In genomic region chr4:76689079-76689817, GRCh38 we compare ENCODE assay signal across 8 cellular contexts.
DNase-seq lines count a peak whose midpoint lies in the region; ATAC-seq, FAIRE-seq and TF ChIP-seq lines count a peak whose summit lies in the region.

No MANE protein-coding gene starts in this region.

- no peak overlapping the region for H3K4me3 ChIP-seq in CD4-positive, alpha-beta memory T cell (ENCODE audit: low read length in 2 of 2)
- peak overlapping the region; percentile 39 to 61 (median 48) for H3K4me3 ChIP-seq in pancreas

- no peak for FAIRE-seq in pancreas (lab: Jason Lieb, UNC)

- no peak for TF ChIP-seq CTCF in GM20000 (IDR thresholded peaks at IDR 0.05; ENCODE audit: extremely low read depth, missing control alignments)
- TF ChIP-seq CTCF in glutamatergic neuron (IDR thresholded peaks at IDR 0.05; ENCODE audit: partially characterized antibody, unreplicated experiment): no peak
- no peak for TF ChIP-seq CTCF in pancreas (IDR thresholded peaks at IDR 0.05)

- no peak overlapping the region for H3K27ac Mint-ChIP-seq in CD4-positive, alpha-beta memory T cell
- H3K27ac Mint-ChIP-seq in glutamatergic neuron (ENCODE audit: unreplicated experiment): peak overlapping the region; percentile 33

- 1 to 2% methylated on average over 77 to 88 of the region's 88 CpGs for WGBS in pancreas, 2 donors

- peaks cover 46 to 59% of the 10 kb centered on the region in 2 donors for H3K27me3 Mint-ChIP-seq in CD4-positive, alpha-beta memory T cell
- peaks cover 2% of the 10 kb centered on the region for H3K27me3 Mint-ChIP-seq in glutamatergic neuron (ENCODE audit: unreplicated experiment)

- intact Hi-C loops in CD4-positive, alpha-beta memory T cell (cut with micrococcal nuclease): no loop called here
- intact Hi-C loops in pancreas (cut with DNase I): no loop called here

- DNase-seq in CD4-positive, alpha-beta memory T cell: no peak
- DNase-seq in GM20000 (ENCODE audit: low spot score) (peak; percentile 61), NCI-H1092 (lab: John Stamatoyannopoulos, UW) (peak; percentile 45), glutamatergic neuron (peak; percentile 62), pancreas (peak; percentile 47 to 80 (median 56))
- DNase-seq in activated T-cell treated with anti-CD3 and anti-CD28 coated beads, Interleukin-2, amount 50 U/mL, for 48 hours: peak; percentile 31 to 40
- DNase-seq in stimulated activated naive CD4-positive, alpha-beta T cell treated with Interleukin-2 at 50 U/mL for 16 hours (lab: John Stamatoyannopoulos, UW): no peak
- no peak for DNase-seq in activated CD4-positive, CD25-positive, alpha-beta regulatory T cell treated with anti-CD3 and anti-CD28 coated beads, Interleukin-2, amount 50 U/mL, for 72 hours

- H3K4me1 Mint-ChIP-seq in CD4-positive, alpha-beta memory T cell: peaks cover 12 to 25% (median 15%) of the 10 kb centered on the region in 4 donors
- peaks cover 28% of the 10 kb centered on the region for H3K4me1 Mint-ChIP-seq in glutamatergic neuron (ENCODE audit: low read depth, unreplicated experiment)

- H3K27ac ChIP-seq in CD4-positive, alpha-beta memory T cell (ENCODE audit: low read depth, low read length): no peak overlapping the region
- H3K27ac ChIP-seq in pancreas: peak overlapping the region; percentile 46 to 84 (median 63)

- ATAC-seq in pancreas: peak; percentile 71 to 83 (median 76)

- no peaks in the 10 kb centered on the region for H3K9me3 ChIP-seq in CD4-positive, alpha-beta memory T cell (ENCODE audit: control insufficient read depth in 1 of 2, low read length in 2 of 2)
- no peaks in the 10 kb centered on the region for H3K9me3 ChIP-seq in pancreas

- CTCF ChIA-PET in CD4-positive, alpha-beta memory T cell (lab: Charles Lee; ENCODE audit: partially characterized antibody): no interaction called here

- H3K4me1 ChIP-seq in CD4-positive, alpha-beta memory T cell (ENCODE audit: insufficient read depth, low read length): peaks cover 18% of the 10 kb centered on the region
- H3K4me1 ChIP-seq in pancreas: peaks cover 0 to 10% (median 0%) of the 10 kb centered on the region in 3 donors

- no peaks in the 10 kb centered on the region for H3K36me3 Mint-ChIP-seq in CD4-positive, alpha-beta memory T cell
- H3K36me3 Mint-ChIP-seq in glutamatergic neuron (ENCODE audit: unreplicated experiment): no peaks in the 10 kb centered on the region

- H3K9me3 Mint-ChIP-seq in CD4-positive, alpha-beta memory T cell: no peaks in the 10 kb centered on the region
- H3K9me3 Mint-ChIP-seq in glutamatergic neuron (ENCODE audit: unreplicated experiment): peaks cover 2% of the 10 kb centered on the region

- H3K4me3 Mint-ChIP-seq in CD4-positive, alpha-beta memory T cell: peak overlapping the region; percentile 60 to 85 (median 74)
- H3K4me3 Mint-ChIP-seq in glutamatergic neuron (ENCODE audit: unreplicated experiment): peak overlapping the region; percentile 96

- H3K27me3 ChIP-seq in CD4-positive, alpha-beta memory T cell (ENCODE audit: insufficient read depth, low read length): peaks cover 16% of the 10 kb centered on the region
- no peaks in the 10 kb centered on the region for H3K27me3 ChIP-seq in pancreas

- H3K36me3 ChIP-seq in CD4-positive, alpha-beta memory T cell (ENCODE audit: insufficient read depth, low read length): no peaks in the 10 kb centered on the region
- no peaks in the 10 kb centered on the region for H3K36me3 ChIP-seq in pancreas

- POLR2A ChIA-PET in CD4-positive, alpha-beta memory T cell (lab: Charles Lee; ENCODE audit: partially characterized antibody): no interaction called here

Comparison
In these comparisons a context has a peak if more than half of its experiments do, and no peak if none do; other contexts are left out.
1. DNase-seq: peak in GM20000 (single experiment), NCI-H1092 (single experiment), activated T-cell treated with anti-CD3 and anti-CD28 coated beads, Interleukin-2, amount 50 U/mL, for 48 hours (2 of 2), glutamatergic neuron (single experiment) and pancreas (6 of 6); none in CD4-positive, alpha-beta memory T cell (0 of 5), stimulated activated naive CD4-positive, alpha-beta T cell treated with Interleukin-2 at 50 U/mL for 16 hours (single experiment) and activated CD4-positive, CD25-positive, alpha-beta regulatory T cell treated with anti-CD3 and anti-CD28 coated beads, Interleukin-2, amount 50 U/mL, for 72 hours (single experiment).
2. H3K4me3 ChIP-seq: peak in pancreas (4 of 4); none in CD4-positive, alpha-beta memory T cell (0 of 2).